15 cellular contexts compared by ENCODE assay signal in the genomic region with DNA sequence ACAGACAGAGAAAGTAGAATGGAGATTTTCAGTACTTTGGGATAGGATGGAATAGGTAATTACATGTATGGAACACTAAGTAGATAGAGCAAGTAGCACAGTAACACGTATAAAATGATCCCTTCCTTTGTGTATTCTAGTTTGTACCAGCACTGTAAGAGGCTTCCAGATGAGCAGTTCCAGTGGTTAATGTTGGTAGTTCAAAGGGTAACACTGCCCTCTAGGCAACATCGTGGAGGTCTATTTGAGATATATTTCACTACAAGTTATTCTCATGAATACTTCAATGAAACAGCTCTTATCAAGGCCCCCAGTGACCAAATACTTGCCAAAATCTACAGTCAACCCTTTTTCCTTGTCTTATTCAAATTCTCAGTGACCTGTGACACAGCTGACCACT. TPM values are rescaled to one million over a fixed set of nuclear protein-coding genes. Genes with fewer than 3 reads are reported as not detected.
DNase-seq lines count a peak whose midpoint lies in the region; ATAC-seq, FAIRE-seq and TF ChIP-seq lines count a peak whose summit lies in the region.
"Had no signal": no experiment of that assay in that cellular context is flagged by ENCODE, and none has a peak within 500 bp of the region (broad histone marks: within the 10 kb centered on the region; RNA-seq: fewer than 3 reads in every experiment).

No MANE protein-coding gene starts in this region.

- TF ChIP-seq POLR2A in esophagus squamous epithelium (IDR thresholded peaks at IDR 0.05), result no peak

- H3K27me3 ChIP-seq in esophagus squamous epithelium, result no peaks in the 10 kb centered on the region
- H3K27me3 ChIP-seq: stomach had no signal

- no peak overlapping the region for H3K4me3 ChIP-seq in esophagus squamous epithelium
- H3K4me3 ChIP-seq: stomach had no signal

- peak; percentile 18 for FAIRE-seq in GM19239 (lab: Jason Lieb, UNC)
- FAIRE-seq: keratinocyte had no signal

- peak; percentile 44 for DNase-seq in activated CD8-positive, alpha-beta T cell treated with anti-CD3 and anti-CD28 coated beads for 36 hours
- DNase-seq in activated CD8-positive, alpha-beta T cell treated with anti-CD3 and anti-CD28 coated beads, Interleukin-2, amount 10 ng/mL, durations not matched to agents 7 days and 5 days, result no peak
- DNase-seq in GM19239 (ENCODE audit: insufficient read length, low spot score) (no peak), T-helper 17 cell (no peak), NCI-H2029 treated with DMSO at 0.1 percent for 48 hours (lab: John Stamatoyannopoulos, UW) (no peak), esophagus squamous epithelium (lab: John Stamatoyannopoulos, UW) (no peak)
- peak in 3 of 10 donors; percentile 9 to 30 (median 25) for DNase-seq in naive thymus-derived CD8-positive, alpha-beta T cell
- DNase-seq: activated T-cell treated with anti-CD3 and anti-CD28 coated beads, Interleukin-2, amount 50 U/mL, for 4 hours; NCI-H345; stimulated activated CD4-positive, alpha-beta T cell treated with anti-CD3 and anti-CD28 coated beads, Interleukin-4, amount 100 ng/mL, for 4 hours; stomach had no signal

- H3K27ac ChIP-seq in esophagus squamous epithelium, result no peak overlapping the region
- H3K27ac ChIP-seq: HL-60, RWPE1, stomach had no signal

- peak; percentile 34 for ATAC-seq in activated CD8-positive, alpha-beta T cell treated with anti-CD3 and anti-CD28 coated beads for 36 hours
- ATAC-seq in activated CD8-positive, alpha-beta T cell treated with anti-CD3 and anti-CD28 coated beads, Interleukin-2, amount 10 ng/mL, durations not matched to agents 7 days and 5 days, result no peak
- ATAC-seq in T-helper 17 cell (peak; percentile 68), HG02763 (IDR thresholded peaks at IDR 0.05; ENCODE audit: unreplicated experiment) (no peak)
- peak; percentile 68 to 84 for ATAC-seq in naive thymus-derived CD8-positive, alpha-beta T cell
- ATAC-seq: activated T-cell treated with anti-CD3 and anti-CD28 coated beads, Interleukin-2, amount 50 U/mL, for 4 hours had no signal

- peaks cover 38% of the 10 kb centered on the region for H3K36me3 Mint-ChIP-seq in activated CD8-positive, alpha-beta T cell treated with anti-CD3 and anti-CD28 coated beads for 36 hours (ENCODE audit: low read depth)
- H3K36me3 Mint-ChIP-seq in activated CD8-positive, alpha-beta T cell treated with anti-CD3 and anti-CD28 coated beads, Interleukin-2, amount 10 ng/mL, durations not matched to agents 7 days and 5 days (ENCODE audit: low read depth), result peaks cover 30% of the 10 kb centered on the region
- H3K36me3 Mint-ChIP-seq in T-helper 17 cell (ENCODE audit: low read depth), result peaks cover 3% of the 10 kb centered on the region
- peaks cover 22 to 60% (median 47%) of the 10 kb centered on the region in 3 donors for H3K36me3 Mint-ChIP-seq in naive thymus-derived CD8-positive, alpha-beta T cell

- H3K4me3 Mint-ChIP-seq in activated CD8-positive, alpha-beta T cell treated with anti-CD3 and anti-CD28 coated beads for 36 hours, result no peak overlapping the region
- H3K4me3 Mint-ChIP-seq in activated CD8-positive, alpha-beta T cell treated with anti-CD3 and anti-CD28 coated beads, Interleukin-2, amount 10 ng/mL, durations not matched to agents 7 days and 5 days, result no peak overlapping the region
- no peak overlapping the region for H3K4me3 Mint-ChIP-seq in T-helper 17 cell
- no peak overlapping the region for H3K4me3 Mint-ChIP-seq in naive thymus-derived CD8-positive, alpha-beta T cell
- H3K4me3 Mint-ChIP-seq: activated T-cell treated with anti-CD3 and anti-CD28 coated beads, Interleukin-2, amount 50 U/mL, for 4 hours had no signal

- peaks cover 12% of the 10 kb centered on the region for H3K9me3 ChIP-seq in T-helper 17 cell (ENCODE audit: control insufficient read depth, low read length, poor library complexity, severe bottlenecking)
- peaks cover 0 to 65% (median 49%) of the 10 kb centered on the region in 3 donors for H3K9me3 ChIP-seq in esophagus squamous epithelium

- POLR2A ChIA-PET in activated CD8-positive, alpha-beta T cell treated with anti-CD3 and anti-CD28 coated beads for 36 hours (lab: Charles Lee), result interaction anchor here (0.5 kb wide), 1 partner anchor 73 kb away, joined by 4 read pairs; no protein-coding TSS in a partner anchor
- POLR2A ChIA-PET in activated CD8-positive, alpha-beta T cell treated with anti-CD3 and anti-CD28 coated beads, Interleukin-2, amount 10 ng/mL, durations not matched to agents 7 days and 5 days (lab: Charles Lee), result no interaction called here
- POLR2A ChIA-PET in naive thymus-derived CD8-positive, alpha-beta T cell (lab: Charles Lee), result interaction anchor here (0.9 kb wide), 1 partner anchor 13 kb away, joined by 3 read pairs; a partner anchor contains a TSS

- peaks cover 0 to 28% (median 9%) of the 10 kb centered on the region in 3 donors for H3K36me3 ChIP-seq in esophagus squamous epithelium

- H3K27me3 Mint-ChIP-seq in activated CD8-positive, alpha-beta T cell treated with anti-CD3 and anti-CD28 coated beads for 36 hours, result no peaks in the 10 kb centered on the region
- no peaks in the 10 kb centered on the region for H3K27me3 Mint-ChIP-seq in activated CD8-positive, alpha-beta T cell treated with anti-CD3 and anti-CD28 coated beads, Interleukin-2, amount 10 ng/mL, durations not matched to agents 7 days and 5 days (ENCODE audit: low read depth)
- H3K27me3 Mint-ChIP-seq in T-helper 17 cell, result no peaks in the 10 kb centered on the region
- no peaks in the 10 kb centered on the region for H3K27me3 Mint-ChIP-seq in naive thymus-derived CD8-positive, alpha-beta T cell

- H3K4me1 ChIP-seq in esophagus squamous epithelium, result no peaks in the 10 kb centered on the region
- H3K4me1 ChIP-seq: stomach had no signal

- H3K27ac Mint-ChIP-seq in activated CD8-positive, alpha-beta T cell treated with anti-CD3 and anti-CD28 coated beads for 36 hours, result no peak overlapping the region
- no peak overlapping the region for H3K27ac Mint-ChIP-seq in activated CD8-positive, alpha-beta T cell treated with anti-CD3 and anti-CD28 coated beads, Interleukin-2, amount 10 ng/mL, durations not matched to agents 7 days and 5 days
- no peak overlapping the region for H3K27ac Mint-ChIP-seq in T-helper 17 cell
- no peak overlapping the region for H3K27ac Mint-ChIP-seq in naive thymus-derived CD8-positive, alpha-beta T cell

- CTCF ChIA-PET in activated CD8-positive, alpha-beta T cell treated with anti-CD3 and anti-CD28 coated beads for 36 hours (lab: Charles Lee), result interaction anchor here (1.0 to 1.2 kb wide), 2 partner anchors 135 to 288 kb away, joined by 3 to 4 read pairs; no protein-coding TSS in a partner anchor
- CTCF ChIA-PET in activated CD8-positive, alpha-beta T cell treated with anti-CD3 and anti-CD28 coated beads, Interleukin-2, amount 10 ng/mL, durations not matched to agents 7 days and 5 days (lab: Charles Lee), result no interaction called here

- peaks cover 42% of the 10 kb centered on the region for H3K9me3 Mint-ChIP-seq in activated CD8-positive, alpha-beta T cell treated with anti-CD3 and anti-CD28 coated beads for 36 hours
- peaks cover 51% of the 10 kb centered on the region for H3K9me3 Mint-ChIP-seq in activated CD8-positive, alpha-beta T cell treated with anti-CD3 and anti-CD28 coated beads, Interleukin-2, amount 10 ng/mL, durations not matched to agents 7 days and 5 days (ENCODE audit: insufficient read depth)
- H3K9me3 Mint-ChIP-seq in naive thymus-derived CD8-positive, alpha-beta T cell, result peaks cover 0 to 82% (median 24%) of the 10 kb centered on the region in 9 donors

- TF ChIP-seq CTCF in activated CD8-positive, alpha-beta T cell treated with anti-CD3 and anti-CD28 coated beads for 36 hours (IDR thresholded peaks at IDR 0.05), result peak; percentile 30
- TF ChIP-seq CTCF in esophagus squamous epithelium (IDR thresholded peaks at IDR 0.05), result peak in 1 of 6 experiments; percentile 16

- intact Hi-C loops in activated CD8-positive, alpha-beta T cell treated with anti-CD3 and anti-CD28 coated beads for 36 hours (cut with micrococcal nuclease), result loop anchor here (5.0 kb wide), 1 partner anchor 145 kb away; no protein-coding TSS in a partner anchor
- intact Hi-C loops in esophagus squamous epithelium (cut with DNase I), result no loop called here

- H3K4me1 Mint-ChIP-seq in activated CD8-positive, alpha-beta T cell treated with anti-CD3 and anti-CD28 coated beads for 36 hours (ENCODE audit: low read depth), result no peaks in the 10 kb centered on the region
- no peaks in the 10 kb centered on the region for H3K4me1 Mint-ChIP-seq in activated CD8-positive, alpha-beta T cell treated with anti-CD3 and anti-CD28 coated beads, Interleukin-2, amount 10 ng/mL, durations not matched to agents 7 days and 5 days (ENCODE audit: low read depth)
- H3K4me1 Mint-ChIP-seq in T-helper 17 cell, result no peaks in the 10 kb centered on the region
- no peaks in the 10 kb centered on the region for H3K4me1 Mint-ChIP-seq in naive thymus-derived CD8-positive, alpha-beta T cell

- 65 to 72% methylated on average over 2 of the region's 2 CpGs for WGBS in esophagus squamous epithelium, 2 donors

RNA-seq across cellular contexts. Expression of a gene that starts 13.5 kb away (rescaled TPM):
- 1 to 10 TPM; 6.0 to 7.1 TPM for total RNA-seq in activated CD8-positive, alpha-beta T cell treated with anti-CD3 and anti-CD28 coated beads for 36 hours
- total RNA-seq in activated CD8-positive, alpha-beta T cell treated with anti-CD3 and anti-CD28 coated beads, Interleukin-2, amount 10 ng/mL, durations not matched to agents 7 days and 5 days, result 1 to 10 TPM; 3.1 to 3.2 TPM
- 1 to 10 TPM; 1.1 to 2.3 TPM for total RNA-seq in T-helper 17 cell
- total RNA-seq in naive thymus-derived CD8-positive, alpha-beta T cell, result 10 to 100 TPM; 18.0 to 18.6 TPM
- 1 to 10 TPM; 3.4 to 6.2 (median 4.3) TPM for polyA plus RNA-seq in naive thymus-derived CD8-positive, alpha-beta T cell
- 1 to 10 TPM in 2 of 4 donors, under 1 TPM in 2; 0.19 to 5.0 (median 2.7) TPM for total RNA-seq in esophagus squamous epithelium

RNA-seq across cellular contexts. Expression of a gene that starts 18.6 kb away (rescaled TPM):
- total RNA-seq in activated CD8-positive, alpha-beta T cell treated with anti-CD3 and anti-CD28 coated beads for 36 hours, result 1 to 10 TPM; 1.5 to 1.8 TPM
- total RNA-seq in activated CD8-positive, alpha-beta T cell treated with anti-CD3 and anti-CD28 coated beads, Interleukin-2, amount 10 ng/mL, durations not matched to agents 7 days and 5 days, result 1 to 10 TPM; 1.3 to 2.0 TPM
- total RNA-seq in T-helper 17 cell (under 1 TPM; 0.29 to 0.97 TPM), esophagus squamous epithelium (1 to 10 TPM in 2 of 4 donors, under 1 TPM in 2; 0.45 to 2.5 (median 1.1) TPM)
- 1 to 10 TPM; 7.4 to 7.6 TPM for total RNA-seq in naive thymus-derived CD8-positive, alpha-beta T cell
- 1 to 10 TPM in 2 of 3 donors, under 1 TPM in 1; 0.88 to 2.6 (median 1.7) TPM for polyA plus RNA-seq in naive thymus-derived CD8-positive, alpha-beta T cell

RNA-seq across cellular contexts. Expression of a gene that starts 52.2 kb away (rescaled TPM):
- total RNA-seq in activated CD8-positive, alpha-beta T cell treated with anti-CD3 and anti-CD28 coated beads for 36 hours, result 1 to 10 TPM; 6.1 to 7.1 TPM
- 10 to 100 TPM in 1 of 2 experiments, 1 to 10 TPM in 1; 9.8 to 11.6 TPM for total RNA-seq in activated CD8-positive, alpha-beta T cell treated with anti-CD3 and anti-CD28 coated beads, Interleukin-2, amount 10 ng/mL, durations not matched to agents 7 days and 5 days
- total RNA-seq in T-helper 17 cell (10 to 100 TPM; 20.7 to 35.5 TPM), esophagus squamous epithelium (10 to 100 TPM in 1 of 4 donors, 1 to 10 TPM in 3; 5.9 to 11.6 (median 6.7) TPM)
- 10 to 100 TPM; 71.2 to 73.8 TPM for total RNA-seq in naive thymus-derived CD8-positive, alpha-beta T cell
- 10 to 100 TPM; 15.4 to 23.4 (median 20.9) TPM for polyA plus RNA-seq in naive thymus-derived CD8-positive, alpha-beta T cell

RNA-seq across cellular contexts. Expression of a gene that starts 54.2 kb away (rescaled TPM):
- 1 to 10 TPM; 2.4 to 3.2 TPM for total RNA-seq in activated CD8-positive, alpha-beta T cell treated with anti-CD3 and anti-CD28 coated beads for 36 hours
- 1 to 10 TPM; 4.5 to 4.7 TPM for total RNA-seq in activated CD8-positive, alpha-beta T cell treated with anti-CD3 and anti-CD28 coated beads, Interleukin-2, amount 10 ng/mL, durations not matched to agents 7 days and 5 days
- total RNA-seq in T-helper 17 cell (1 to 10 TPM; 1.5 to 1.7 TPM), esophagus squamous epithelium (1 to 10 TPM; 1.3 to 3.4 (median 2.3) TPM)
- total RNA-seq in naive thymus-derived CD8-positive, alpha-beta T cell, result 1 to 10 TPM; 8.9 to 9.1 TPM
- 1 to 10 TPM; 3.3 to 4.4 (median 3.9) TPM for polyA plus RNA-seq in naive thymus-derived CD8-positive, alpha-beta T cell

Comparison
In these comparisons a context has a peak if more than half of its experiments do, and no peak if none do; other contexts are left out.
1. ATAC-seq: peak in activated CD8-positive, alpha-beta T cell treated with anti-CD3 and anti-CD28 coated beads for 36 hours (single experiment), T-helper 17 cell (single experiment) and naive thymus-derived CD8-positive, alpha-beta T cell (2 of 2); none in activated CD8-positive, alpha-beta T cell treated with anti-CD3 and anti-CD28 coated beads, Interleukin-2, amount 10 ng/mL, durations not matched to agents 7 days and 5 days (single experiment) and HG02763 (single experiment).